In the genomic region with DNA sequence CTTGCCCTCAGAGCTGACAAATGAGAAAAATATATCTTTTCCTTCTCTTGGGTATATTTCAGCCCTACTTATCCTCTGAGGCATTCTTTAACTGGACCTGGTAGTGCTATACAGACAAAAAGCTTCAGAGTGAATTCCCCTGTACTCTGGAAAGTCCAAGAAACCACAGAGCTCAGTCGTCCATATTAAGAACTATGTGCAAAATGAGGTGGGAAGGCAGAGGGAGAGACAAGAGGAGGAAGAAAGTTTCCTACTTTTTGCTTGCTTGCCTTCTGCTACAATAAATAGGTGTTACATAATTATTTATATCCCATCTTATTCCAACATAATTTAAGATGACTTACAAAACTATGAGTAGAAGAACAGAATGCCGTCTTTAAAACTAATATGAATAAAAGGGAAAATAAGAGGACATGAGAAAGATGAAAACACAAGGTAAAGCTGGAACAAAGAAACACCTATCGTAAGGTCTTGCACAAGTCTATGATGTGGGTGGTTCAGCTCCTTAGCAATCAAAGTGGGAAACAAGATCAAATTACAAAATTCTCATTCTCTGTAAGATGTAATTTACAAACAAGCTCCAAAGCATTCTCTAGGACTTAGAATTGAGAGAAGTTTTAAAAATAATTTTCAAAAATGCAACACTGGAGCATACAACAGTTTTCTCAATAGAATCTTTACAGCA, we compare ENCODE assay signal across 15 cellular contexts.
DNase-seq lines count a peak whose midpoint lies in the region; ATAC-seq and TF ChIP-seq lines count a peak whose summit lies in the region.
"Had no signal": no experiment of that assay in that cellular context is flagged by ENCODE, and none has a peak within 500 bp of the region (broad histone marks: within the 10 kb centered on the region; RNA-seq: fewer than 3 reads in every experiment).

No MANE protein-coding gene starts in this region.

- TF ChIP-seq CTCF in heart left ventricle (IDR thresholded peaks at IDR 0.05) (no peak), body of pancreas (IDR thresholded peaks at IDR 0.05) (no peak), left lung (IDR thresholded peaks at IDR 0.05) (no peak), type B pancreatic cell (conservative IDR thresholded peaks at IDR 0.05) (no peak), adrenal gland (IDR thresholded peaks at IDR 0.05) (no peak)

- POLR2A ChIA-PET in T-cell (lab: Charles Lee) = no interaction called here

- no peak for TF ChIP-seq POLR2A in heart left ventricle (IDR thresholded peaks at IDR 0.05)
- no peak for TF ChIP-seq POLR2A in body of pancreas (IDR thresholded peaks at IDR 0.05)
- TF ChIP-seq POLR2A in adrenal gland (IDR thresholded peaks at IDR 0.05) = no peak

- H3K27me3 Mint-ChIP-seq in type B pancreatic cell (no peaks in the 10 kb centered on the region), T-cell (no peaks in the 10 kb centered on the region)

- H3K4me3 ChIP-seq in heart left ventricle (no peak overlapping the region), body of pancreas (no peak overlapping the region), left lung (no peak overlapping the region), adrenal gland (no peak overlapping the region)

- CTCF ChIA-PET in T-cell (lab: Charles Lee) = no interaction called here

- H3K4me3 Mint-ChIP-seq in type B pancreatic cell (peak overlapping the region; percentile 1), T-cell (no peak overlapping the region)

- H3K4me1 Mint-ChIP-seq in type B pancreatic cell (ENCODE audit: unreplicated experiment) (peaks cover 27% of the 10 kb centered on the region), T-cell (peaks cover 16 to 27% (median 26%) of the 10 kb centered on the region in 3 donors)

- H3K4me1 ChIP-seq in heart left ventricle = peaks cover 0 to 48% (median 21%) of the 10 kb centered on the region in 12 donors
- H3K4me1 ChIP-seq in body of pancreas = peaks cover 21% of the 10 kb centered on the region
- peaks cover 4 to 48% of the 10 kb centered on the region in 2 donors for H3K4me1 ChIP-seq in left lung
- peaks cover 25 to 37% of the 10 kb centered on the region in 2 donors for H3K4me1 ChIP-seq in adrenal gland (replicated peaks in 1 of 2)

- WGBS in heart left ventricle, 4 donors = 67 to 70% (median 68%) methylated on average over 3 of the region's 3 CpGs
- 57 to 62% methylated on average over 3 of the region's 3 CpGs for WGBS in body of pancreas, 2 donors
- WGBS in adrenal gland, 4 donors = 70 to 79% (median 76%) methylated on average over 3 of the region's 3 CpGs

- H3K27me3 ChIP-seq in heart left ventricle (no peaks in the 10 kb centered on the region), body of pancreas (no peaks in the 10 kb centered on the region), left lung (no peaks in the 10 kb centered on the region), adrenal gland (no peaks in the 10 kb centered on the region)

- DNase-seq in Right ventricle myocardium superior (no peak), heart left ventricle (no peak), body of pancreas (no peak), left lung (no peak), type B pancreatic cell (ENCODE audit: extremely low spot score, unreplicated experiment) (no peak), T-cell (no peak), adrenal gland (no peak)
- no peak for DNase-seq in stimulated activated CD4-positive, alpha-beta T cell treated with anti-CD3 and anti-CD28 coated beads, Interleukin-4, amount 100 ng/mL, for 1 hour
- DNase-seq: activated CD4-positive, alpha-beta T cell treated with anti-CD3 and anti-CD28 coated beads for 48 hours; central memory CD4-positive, alpha-beta T cell; H7; NCI-H1105; NK-92 treated with Interleukin-12 subunit alpha and Interleukin-12 subunit beta, amount 100 ng/mL, for 24 hours; nucleus accumbens; SW 1271 had no signal

- H3K9me3 ChIP-seq in heart left ventricle (no peaks in the 10 kb centered on the region), body of pancreas (no peaks in the 10 kb centered on the region), left lung (no peaks in the 10 kb centered on the region), adrenal gland (replicated peaks in 1 of 3) (no peaks in the 10 kb centered on the region)

- intact Hi-C loops in Right ventricle myocardium superior (cut with DNase I) (no loop called here), heart left ventricle (cut with DNase I) (loop anchor here in 3 of 10 donors (5.0 to 10.0 kb wide), 2 partner anchors 96 to 99 kb away; a partner anchor contains a TSS), body of pancreas (cut with DNase I) (no loop called here), left lung (cut with DNase I) (no loop called here), adrenal gland (cut with DNase I) (no loop called here)

- peaks cover 6% of the 10 kb centered on the region for H3K9me3 Mint-ChIP-seq in type B pancreatic cell
- no peaks in the 10 kb centered on the region for H3K9me3 Mint-ChIP-seq in T-cell

- peak; percentile 35 for ATAC-seq in Right ventricle myocardium superior (ENCODE audit: poor library complexity)
- no peak for ATAC-seq in heart left ventricle
- ATAC-seq in body of pancreas = no peak
- peak; percentile 19 for ATAC-seq in left lung
- no peak for ATAC-seq in T-cell (replicated peaks in 1 of 4)

- peak overlapping the region; percentile 48 for H3K27ac Mint-ChIP-seq in type B pancreatic cell
- no peak overlapping the region for H3K27ac Mint-ChIP-seq in T-cell

- H3K27ac ChIP-seq in heart left ventricle (no peak overlapping the region), body of pancreas (peak overlapping the region in 3 of 4 donors; percentile 19 to 88 (median 31)), left lung (peak overlapping the region in 1 of 2 donors; percentile 45), adrenal gland (no peak overlapping the region)

- H3K36me3 Mint-ChIP-seq in type B pancreatic cell = no peaks in the 10 kb centered on the region
- H3K36me3 Mint-ChIP-seq in T-cell = peaks cover under 1% of the 10 kb centered on the region

- no peaks in the 10 kb centered on the region for H3K36me3 ChIP-seq in heart left ventricle
- H3K36me3 ChIP-seq in body of pancreas (replicated peaks in 1 of 2; ENCODE audit: insufficient read depth in 1 of 2, low read depth in 2 of 2) = no peaks in the 10 kb centered on the region
- H3K36me3 ChIP-seq in left lung = no peaks in the 10 kb centered on the region
- H3K36me3 ChIP-seq in adrenal gland (replicated peaks in 1 of 2) = no peaks in the 10 kb centered on the region

Comparison
In these comparisons a context has a peak if more than half of its experiments do, and no peak if none do; other contexts are left out.
1. ATAC-seq: peak in Right ventricle myocardium superior (single experiment) and left lung (single experiment); none in heart left ventricle (0 of 4), body of pancreas (single experiment) and T-cell (0 of 4).
2. H3K27ac ChIP-seq: peak in body of pancreas (3 of 4); none in heart left ventricle (0 of 12) and adrenal gland (0 of 5).